Comparison of ENCODE assay signal across 8 cellular contexts in genomic region chr12:104456950-104457745, GRCh38.
A peak's percentile ranks its signal among the peaks of the same experiment; 100 is the strongest.
DNase-seq lines count a peak whose midpoint lies in the region; ATAC-seq and TF ChIP-seq lines count a peak whose summit lies in the region.

No MANE protein-coding gene starts in this region.

- TF ChIP-seq POLR2A in GM18526 (IDR thresholded peaks at IDR 0.05; ENCODE audit: extremely low read depth, insufficient read length) = peak; percentile 72

- peak; percentile 51 for TF ChIP-seq CTCF in AG09309 (IDR thresholded peaks at IDR 0.05; ENCODE audit: control insufficient read depth, insufficient read depth, low read depth, low read length, missing control alignments)
- TF ChIP-seq CTCF in coronary artery (IDR thresholded peaks at IDR 0.05) = no peak

- H3K4me3 ChIP-seq in AG09309 (ENCODE audit: control insufficient read depth, low read depth, low read length) (peak overlapping the region; percentile 79), coronary artery (peak overlapping the region; percentile 90)

- DNase-seq in AG09309 (ENCODE audit: low read depth) (no peak), NCI-H2171 (lab: John Stamatoyannopoulos, UW) (peak; percentile 48), coronary artery (ENCODE audit: low spot score) (peak; percentile 84), left kidney (ENCODE audit: low read depth, low spot score) (peak; percentile 93)
- DNase-seq in stimulated activated CD4-positive, alpha-beta T cell treated with anti-CD3 and anti-CD28 coated beads, Interleukin-15, amount 100 ng/mL, for 48 hours (ENCODE audit: low read depth in 2 of 2) = peak; percentile 30 to 35

- peak overlapping the region; percentile 91 to 94 for H3K27ac ChIP-seq in coronary artery

- peak; percentile 22 for ATAC-seq in HG03039 (IDR thresholded peaks at IDR 0.05; ENCODE audit: unreplicated experiment)
- ATAC-seq in activated CD4-positive, CD25-positive, alpha-beta regulatory T cell treated with anti-CD3 and anti-CD28 coated beads, Interleukin-2, amount 50 U/mL, for 24 hours = peak; percentile 23 to 28
